12 cellular contexts compared by ENCODE assay signal in genomic region chr17:78664476-78665384, GRCh38.
DNase-seq lines count a peak whose midpoint lies in the region; ATAC-seq and TF ChIP-seq lines count a peak whose summit lies in the region.
"Had no signal": no experiment of that assay in that cellular context is flagged by ENCODE, and none has a peak within 500 bp of the region (broad histone marks: within the 10 kb centered on the region; RNA-seq: fewer than 3 reads in every experiment).

No MANE protein-coding gene starts in this region.

- intact Hi-C loops in activated CD8-positive, alpha-beta T cell treated with anti-CD3 and anti-CD28 coated beads for 36 hours (cut with micrococcal nuclease): no loop called here

- no peak for DNase-seq in activated naive CD4-positive, alpha-beta T cell treated with Interleukin-2 at 50 U/mL for 16 hours
- DNase-seq in activated CD8-positive, alpha-beta T cell treated with anti-CD3 and anti-CD28 coated beads for 36 hours: no peak
- peak; percentile 53 for DNase-seq in iris pigment epithelial cell (ENCODE audit: low read depth)
- DNase-seq in 8988T: no peak
- no peak for DNase-seq in NCI-H345 (lab: John Stamatoyannopoulos, UW)
- DNase-seq in hippocampal formation (lab: John Stamatoyannopoulos, UW): no peak
- DNase-seq in midbrain (lab: John Stamatoyannopoulos, UW): no peak
- DNase-seq: activated B cell treated with CpG ODN at 0.5 μM for 24 hours, AML-193, occipital lobe had no signal

- ATAC-seq in activated CD8-positive, alpha-beta T cell treated with anti-CD3 and anti-CD28 coated beads for 36 hours: no peak

- CTCF ChIA-PET in activated CD8-positive, alpha-beta T cell treated with anti-CD3 and anti-CD28 coated beads for 36 hours (lab: Charles Lee): interaction anchor here (0.6 to 0.9 kb wide), 3 partner anchors 168 to 378 kb away, joined by 3 to 4 read pairs (median 3); no protein-coding TSS in a partner anchor

- no peak for TF ChIP-seq CTCF in activated CD8-positive, alpha-beta T cell treated with anti-CD3 and anti-CD28 coated beads for 36 hours (IDR thresholded peaks at IDR 0.05)

- no peaks in the 10 kb centered on the region for H3K9me3 Mint-ChIP-seq in activated naive CD4-positive, alpha-beta T cell treated with anti-CD3 and anti-CD28 coated beads, Interleukin-2, amount 50 U/mL, for 24 hours
- no peaks in the 10 kb centered on the region for H3K9me3 Mint-ChIP-seq in activated CD8-positive, alpha-beta T cell treated with anti-CD3 and anti-CD28 coated beads for 36 hours
- H3K9me3 Mint-ChIP-seq: activated B cell treated with CpG ODN at 0.5 μM for 24 hours; activated naive CD4-positive, alpha-beta T cell treated with anti-CD3 and anti-CD28 coated beads, Interleukin-2, amount 50 U/mL, for 72 hours had no signal

- POLR2A ChIA-PET in activated CD8-positive, alpha-beta T cell treated with anti-CD3 and anti-CD28 coated beads for 36 hours (lab: Charles Lee): interaction anchor here (0.7 to 2.2 kb wide), 3 partner anchors 11 to 67 kb away, joined by 3 to 8 read pairs (median 3); no protein-coding TSS in a partner anchor

- H3K4me1 Mint-ChIP-seq in activated naive CD4-positive, alpha-beta T cell treated with anti-CD3 and anti-CD28 coated beads, Interleukin-2, amount 50 U/mL, for 24 hours: peaks cover 31% of the 10 kb centered on the region
- peaks cover 22% of the 10 kb centered on the region for H3K4me1 Mint-ChIP-seq in activated CD8-positive, alpha-beta T cell treated with anti-CD3 and anti-CD28 coated beads for 36 hours (ENCODE audit: low read depth)

- peak overlapping the region; percentile 84 for H3K27ac Mint-ChIP-seq in activated naive CD4-positive, alpha-beta T cell treated with anti-CD3 and anti-CD28 coated beads, Interleukin-2, amount 50 U/mL, for 24 hours
- H3K27ac Mint-ChIP-seq in activated CD8-positive, alpha-beta T cell treated with anti-CD3 and anti-CD28 coated beads for 36 hours: peak overlapping the region; percentile 46

- no peak overlapping the region for H3K4me3 Mint-ChIP-seq in activated naive CD4-positive, alpha-beta T cell treated with anti-CD3 and anti-CD28 coated beads, Interleukin-2, amount 50 U/mL, for 24 hours
- H3K4me3 Mint-ChIP-seq in activated CD8-positive, alpha-beta T cell treated with anti-CD3 and anti-CD28 coated beads for 36 hours: no peak overlapping the region

- H3K36me3 Mint-ChIP-seq in activated naive CD4-positive, alpha-beta T cell treated with anti-CD3 and anti-CD28 coated beads, Interleukin-2, amount 50 U/mL, for 24 hours: peaks cover 1% of the 10 kb centered on the region
- H3K36me3 Mint-ChIP-seq in activated CD8-positive, alpha-beta T cell treated with anti-CD3 and anti-CD28 coated beads for 36 hours (ENCODE audit: low read depth): peaks cover 4% of the 10 kb centered on the region

- no peaks in the 10 kb centered on the region for H3K27me3 Mint-ChIP-seq in activated naive CD4-positive, alpha-beta T cell treated with anti-CD3 and anti-CD28 coated beads, Interleukin-2, amount 50 U/mL, for 24 hours
- no peaks in the 10 kb centered on the region for H3K27me3 Mint-ChIP-seq in activated CD8-positive, alpha-beta T cell treated with anti-CD3 and anti-CD28 coated beads for 36 hours
- H3K27me3 Mint-ChIP-seq: activated B cell treated with CpG ODN at 0.5 μM for 24 hours had no signal
